Comparison of ENCODE assay signal across 17 cellular contexts in the genomic region with DNA sequence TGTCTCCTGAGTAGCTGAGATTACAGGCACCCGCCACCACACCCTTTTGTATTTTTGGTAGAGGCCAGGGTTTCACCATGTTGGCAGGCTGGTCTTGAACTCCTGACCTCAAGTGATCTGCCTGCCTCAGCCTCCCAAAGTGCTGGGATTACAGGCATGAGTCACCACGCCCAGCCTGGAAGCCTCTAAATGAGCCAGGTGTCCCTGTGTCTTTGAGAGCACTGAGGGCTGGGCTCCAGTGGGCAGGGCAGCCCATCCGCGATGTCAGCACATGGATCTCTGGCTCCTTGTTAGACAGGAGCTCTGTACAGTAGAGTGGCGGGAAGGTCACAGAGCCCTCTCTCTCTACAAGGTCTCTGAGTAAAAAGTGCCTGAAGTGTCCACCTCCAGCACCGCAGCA.
DNase-seq lines count a peak whose midpoint lies in the region; ATAC-seq, FAIRE-seq and TF ChIP-seq lines count a peak whose summit lies in the region.
"Had no signal": no experiment of that assay in that cellular context is flagged by ENCODE, and none has a peak within 500 bp of the region (broad histone marks: within the 10 kb centered on the region; RNA-seq: fewer than 3 reads in every experiment).

No MANE protein-coding gene starts in this region.

- DNase-seq in NCI-H2107 treated with DMSO at 0.1 percent for 48 hours (lab: John Stamatoyannopoulos, UW; ENCODE audit: unreplicated experiment) (peak; percentile 41), NCI-H2107 (lab: John Stamatoyannopoulos, UW) (no peak), COLO668 (lab: John Stamatoyannopoulos, UW; ENCODE audit: unreplicated experiment) (peak; percentile 24), pancreas (peak in 2 of 6 donors; percentile 33 to 48), CD1c-positive myeloid dendritic cell (ENCODE audit: extremely low spot score) (no peak), cerebellar cortex (ENCODE audit: low spot score) (no peak)
- DNase-seq in activated CD8-positive, alpha-beta memory T cell treated with anti-CD3 and anti-CD28 coated beads for 24 hours: no peak
- DNase-seq: Calu3; CD4-positive, CD25-positive, alpha-beta regulatory T cell; H7; Karpas-422; NCI-H1930; NCI-H446; NCI-H82 had no signal

- TF ChIP-seq CTCF in OCI-LY1 (IDR thresholded peaks at IDR 0.05; ENCODE audit: low read length) (no peak), pancreas (IDR thresholded peaks at IDR 0.05) (no peak)

- no peaks in the 10 kb centered on the region for H3K9me2 ChIP-seq in OCI-LY1 (ENCODE audit: low read depth, low read length)

- intact Hi-C loops in pancreas (cut with DNase I): loop anchor here in 1 of 3 donors (10.0 kb wide), 1 partner anchor 527 kb away; no protein-coding TSS in a partner anchor

- H3F3A ChIP-seq in OCI-LY1 (ENCODE audit: insufficient read depth, low read length): no peaks in the 10 kb centered on the region

- 61 to 70% methylated on average over 6 of the region's 6 CpGs for WGBS in pancreas, 2 donors

- H3K9ac ChIP-seq in OCI-LY1 (ENCODE audit: low read length): no peak overlapping the region

- peak; percentile 4 to 26 (median 22) for ATAC-seq in pancreas

- no peaks in the 10 kb centered on the region for H3K79me2 ChIP-seq in OCI-LY1 (ENCODE audit: insufficient read depth, low read length)

- H3K36me3 ChIP-seq in OCI-LY1 (ENCODE audit: insufficient read depth, low read length) (no peaks in the 10 kb centered on the region), pancreas (no peaks in the 10 kb centered on the region)

- no peak overlapping the region for H2AFZ ChIP-seq in OCI-LY1 (ENCODE audit: low read length)

- no peaks in the 10 kb centered on the region for H3K9me3 ChIP-seq in OCI-LY1 (ENCODE audit: low read length)
- no peaks in the 10 kb centered on the region for H3K9me3 ChIP-seq in pancreas

- no peaks in the 10 kb centered on the region for H4K20me1 ChIP-seq in OCI-LY1 (ENCODE audit: insufficient read depth, low read length)

- H3K4me3 ChIP-seq in OCI-LY1 (ENCODE audit: low read depth, low read length, poor library complexity, severe bottlenecking) (no peak overlapping the region), pancreas (peak overlapping the region in 1 of 4 donors; percentile 34)

- peak overlapping the region; percentile 92 for H3K27ac ChIP-seq in OCI-LY1 (ENCODE audit: low read depth, low read length, poor library complexity, severe bottlenecking)
- H3K27ac ChIP-seq in pancreas: peak overlapping the region in 2 of 4 donors; percentile 59 to 80

- no peak overlapping the region for H3K4me2 ChIP-seq in OCI-LY1 (ENCODE audit: low read length)

- H3K27me3 ChIP-seq in OCI-LY1 (ENCODE audit: insufficient read depth, low read length) (no peaks in the 10 kb centered on the region), pancreas (no peaks in the 10 kb centered on the region)

- H3K4me1 ChIP-seq in OCI-LY1 (ENCODE audit: insufficient read depth, low read length, severe bottlenecking) (peaks cover 61% of the 10 kb centered on the region), pancreas (peaks cover 16 to 29% (median 26%) of the 10 kb centered on the region in 3 donors)

- FAIRE-seq in pancreas (lab: Jason Lieb, UNC): no peak
- FAIRE-seq: HepG2, RCC 7860 had no signal

Comparison
In these comparisons a context has a peak if more than half of its experiments do, and no peak if none do; other contexts are left out.
1. DNase-seq: peak in NCI-H2107 treated with DMSO at 0.1 percent for 48 hours (single experiment) and COLO668 (single experiment); none in NCI-H2107 (single experiment), CD1c-positive myeloid dendritic cell (single experiment), activated CD8-positive, alpha-beta memory T cell treated with anti-CD3 and anti-CD28 coated beads for 24 hours (single experiment) and cerebellar cortex (single experiment).